ENCODE assay signal across 11 cellular contexts in genomic region chr3:50156991-50157493, GRCh38. TPM values are rescaled to one million over a fixed set of nuclear protein-coding genes. Genes with fewer than 3 reads are reported as not detected.
A peak's percentile ranks its signal among the peaks of the same experiment; 100 is the strongest.
DNase-seq lines count a peak whose midpoint lies in the region; ATAC-seq and TF ChIP-seq lines count a peak whose summit lies in the region.
"Had no signal": no experiment of that assay in that cellular context is flagged by ENCODE, and none has a peak within 500 bp of the region (broad histone marks: within the 10 kb centered on the region; RNA-seq: fewer than 3 reads in every experiment).

No MANE protein-coding gene starts in this region.

- no peak overlapping the region for H3K27ac ChIP-seq in cardiac muscle cell
- H3K27ac ChIP-seq in duodenal mucosa (ENCODE audit: low read depth, low read length): peak overlapping the region; percentile 63
- H3K27ac ChIP-seq in mesendoderm (ENCODE audit: low read depth, low read length): no peak overlapping the region
- H3K27ac ChIP-seq: SJSA1 had no signal

- H3K9me3 ChIP-seq in cardiac muscle cell (ENCODE audit: low read depth) (no peaks in the 10 kb centered on the region), duodenal mucosa (ENCODE audit: control insufficient read depth in 1 of 2, low read length in 2 of 2) (no peaks in the 10 kb centered on the region)
- H3K9me3 ChIP-seq: SJSA1 had no signal

- H3K79me1 ChIP-seq in mesendoderm (ENCODE audit: low read length): peaks cover 21% of the 10 kb centered on the region

- no peak overlapping the region for H4K5ac ChIP-seq in mesendoderm (ENCODE audit: low read length)

- no CpG with 5 or more reads among the region's 13 CpGs for WGBS in mesendoderm (ENCODE audit: extremely low coverage, insufficient coverage, low lambda C conversion rate)

- no peak for TF ChIP-seq CTCF in cardiac muscle cell (IDR thresholded peaks at IDR 0.05; ENCODE audit: low read depth, low read length)

- peaks cover 31% of the 10 kb centered on the region for H3K79me2 ChIP-seq in mesendoderm (ENCODE audit: control insufficient read depth, insufficient read depth, low read length)

- peak overlapping the region; percentile 97 for H3K56ac ChIP-seq in mesendoderm (ENCODE audit: low read length)

- no peak overlapping the region for H2BK15ac ChIP-seq in mesendoderm (replicated peaks; ENCODE audit: low read depth)

- H3K4me1 ChIP-seq in cardiac muscle cell (ENCODE audit: low read depth): peaks cover 30% of the 10 kb centered on the region
- peaks cover 45 to 59% of the 10 kb centered on the region in 2 donors for H3K4me1 ChIP-seq in duodenal mucosa (ENCODE audit: control insufficient read depth in 1 of 2, insufficient read depth in 2 of 2, low read length in 2 of 2)
- H3K4me1 ChIP-seq in mesendoderm (ENCODE audit: control insufficient read depth, low read depth, low read length): peaks cover 26% of the 10 kb centered on the region

- H3K9ac ChIP-seq in duodenal mucosa (ENCODE audit: low read depth in 1 of 2, low read length in 2 of 2) (peak overlapping the region; percentile 56 to 75), mesendoderm (ENCODE audit: low read length) (peak overlapping the region; percentile 94)

- H2BK5ac ChIP-seq in mesendoderm (ENCODE audit: low read length): peak overlapping the region; percentile 65

- H3K18ac ChIP-seq in mesendoderm (ENCODE audit: low read length): peak overlapping the region; percentile 41

- intact Hi-C loops in left ventricle myocardium superior (cut with micrococcal nuclease): no loop called here

- DNase-seq in cardiac muscle cell (ENCODE audit: low read depth in 1 of 2, low spot score in 1 of 2): peak in 1 of 2 donors; percentile 46
- DNase-seq in left ventricle myocardium superior: no peak
- DNase-seq in mesendoderm: no peak
- peak; percentile 73 for DNase-seq in ureter (ENCODE audit: low spot score)
- DNase-seq in stimulated activated CD4-positive, alpha-beta T cell treated with anti-CD3 and anti-CD28 coated beads, Interleukin-12 subunit alpha, Interleukin-12 subunit beta, amount 100 ng/mL, for 4 hours: no peak
- DNase-seq: CD4-positive, CD25-positive, alpha-beta regulatory T cell had no signal

- H2AK5ac ChIP-seq in mesendoderm (ENCODE audit: low read length): peak overlapping the region; percentile 83

- peak overlapping the region; percentile 39 for H3K4ac ChIP-seq in mesendoderm (ENCODE audit: low read depth, low read length)

- no peak overlapping the region for H2BK120ac ChIP-seq in mesendoderm (ENCODE audit: low read depth, low read length)

- H3K23ac ChIP-seq in mesendoderm (ENCODE audit: low read length): peak overlapping the region; percentile 98

- H3K4me2 ChIP-seq in mesendoderm (ENCODE audit: low read length): peak overlapping the region; percentile 59

- H3K27me3 ChIP-seq in cardiac muscle cell: no peaks in the 10 kb centered on the region
- H3K27me3 ChIP-seq in duodenal mucosa (ENCODE audit: control insufficient read depth in 1 of 2, insufficient read depth in 2 of 2, low read length in 2 of 2): no peaks in the 10 kb centered on the region
- H3K27me3 ChIP-seq in mesendoderm (ENCODE audit: insufficient read depth, low read length, poor library complexity): no peaks in the 10 kb centered on the region

- H3K36me3 ChIP-seq in cardiac muscle cell (no peaks in the 10 kb centered on the region), duodenal mucosa (ENCODE audit: control insufficient read depth in 1 of 2, insufficient read depth in 2 of 2, low read length in 2 of 2) (peaks cover 0 to 8% of the 10 kb centered on the region in 2 donors), mesendoderm (ENCODE audit: control insufficient read depth, insufficient read depth, low read length) (peaks cover 3% of the 10 kb centered on the region)
- H3K36me3 ChIP-seq: SJSA1 had no signal

- H4K8ac ChIP-seq in mesendoderm (ENCODE audit: low read depth, low read length): no peak overlapping the region

- no peak for ATAC-seq in left ventricle myocardium superior
- no peak for ATAC-seq in HG02678 (IDR thresholded peaks at IDR 0.05; ENCODE audit: unreplicated experiment)
- ATAC-seq in HG03139 (IDR thresholded peaks at IDR 0.05; ENCODE audit: unreplicated experiment): no peak

- H3K4me3 ChIP-seq in cardiac muscle cell: peak overlapping the region; percentile 47
- H3K4me3 ChIP-seq in duodenal mucosa (ENCODE audit: low read depth in 1 of 2, low read length in 2 of 2): peak overlapping the region; percentile 73 to 78
- peak overlapping the region; percentile 88 for H3K4me3 ChIP-seq in mesendoderm (ENCODE audit: low read length)
- H3K4me3 ChIP-seq: SJSA1 had no signal

RNA-seq across cellular contexts. Expression of gene SEMA3F, which starts 1.9 kb away (rescaled TPM):
- total RNA-seq in cardiac muscle cell (21.0 and 27.6 TPM in 2 replicates), left ventricle myocardium superior (11.4 TPM), ureter (132 TPM)
- polyA plus RNA-seq in cardiac muscle cell: 20.0 and 21.8 TPM in 2 replicates
- 24.7 TPM for polyA plus RNA-seq in mesendoderm (2013, experiment 1 of 2)
- polyA plus RNA-seq in mesendoderm (2013, experiment 2 of 2): 23.0 TPM
- polyA plus RNA-seq: CD4-positive, CD25-positive, alpha-beta regulatory T cell had no signal

RNA-seq across cellular contexts. Expression of gene GNAT1, which starts 34.4 kb away (rescaled TPM):
- total RNA-seq in cardiac muscle cell: not detected in 2 replicates
- polyA plus RNA-seq in cardiac muscle cell: not detected in 2 replicates
- not detected for total RNA-seq in left ventricle myocardium superior
- 0.04 TPM for polyA plus RNA-seq in mesendoderm (2013, experiment 1 of 2)
- 0.01 TPM for polyA plus RNA-seq in mesendoderm (2013, experiment 2 of 2)
- total RNA-seq in ureter: not detected
- total RNA-seq: activated T-helper 2 cell treated with anti-CD3 and anti-CD28 coated beads, Interferon-gamma antibody, Interleukin-2, Interleukin-4, amounts not matched to agents 10 μg/mL and 5 μg/mL and 100 μg/mL, durations not matched to agents 14 hours and 24 hours and 36 hours; CD4-positive, CD25-positive, alpha-beta regulatory T cell; SJSA1 had no signal
- polyA plus RNA-seq: CD4-positive, CD25-positive, alpha-beta regulatory T cell had no signal

RNA-seq across cellular contexts. Expression of gene SLC38A3, which starts 48.0 kb away (rescaled TPM):
- total RNA-seq in cardiac muscle cell (9.5 and 14.7 TPM in 2 replicates), left ventricle myocardium superior (10.4 TPM), ureter (0.34 TPM)
- 13.4 and 18.5 TPM in 2 replicates for polyA plus RNA-seq in cardiac muscle cell
- polyA plus RNA-seq in mesendoderm (2013, experiment 1 of 2): 0.48 TPM
- polyA plus RNA-seq in mesendoderm (2013, experiment 2 of 2): 0.42 TPM
- total RNA-seq: activated T-helper 2 cell treated with anti-CD3 and anti-CD28 coated beads, Interferon-gamma antibody, Interleukin-2, Interleukin-4, amounts not matched to agents 10 μg/mL and 5 μg/mL and 100 μg/mL, durations not matched to agents 14 hours and 24 hours and 36 hours; CD4-positive, CD25-positive, alpha-beta regulatory T cell; SJSA1 had no signal
- polyA plus RNA-seq: CD4-positive, CD25-positive, alpha-beta regulatory T cell had no signal
